ENCODE assay signal across 16 cellular contexts in the genomic region with DNA sequence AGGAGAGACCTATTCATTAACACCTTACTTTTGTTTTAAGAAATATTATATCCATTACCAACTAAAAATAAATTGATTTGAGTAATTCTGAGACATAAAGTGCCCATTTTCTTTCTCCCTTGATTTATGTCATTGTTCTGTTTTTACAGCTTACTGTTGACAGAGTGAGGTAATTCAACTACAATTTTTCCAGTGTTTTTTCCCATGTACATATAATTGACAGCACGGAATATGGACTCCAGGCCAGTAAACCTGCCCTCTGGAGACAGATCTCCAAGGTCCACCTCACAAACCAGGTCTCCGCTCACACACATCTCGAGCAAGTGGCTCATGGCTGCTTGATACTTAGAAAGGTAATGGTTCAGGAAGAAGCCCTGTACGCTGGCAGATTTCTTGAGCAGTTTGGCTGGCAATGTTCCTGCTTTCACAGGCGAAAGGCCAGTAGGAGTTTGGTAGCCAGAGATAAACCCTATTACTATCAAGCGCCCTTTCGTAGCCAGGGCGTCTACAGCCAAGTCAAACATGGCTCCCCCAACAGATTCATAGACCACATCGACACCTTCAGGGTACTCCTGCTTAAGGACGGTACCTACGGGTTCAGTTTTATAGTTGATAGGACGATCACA. TPM values are rescaled to one million over a fixed set of nuclear protein-coding genes. Genes with fewer than 3 reads are reported as not detected.
DNase-seq lines count a peak whose midpoint lies in the region; ATAC-seq and TF ChIP-seq lines count a peak whose summit lies in the region.
"Had no signal": no experiment of that assay in that cellular context is flagged by ENCODE, and none has a peak within 500 bp of the region (broad histone marks: within the 10 kb centered on the region; RNA-seq: fewer than 3 reads in every experiment).

No MANE protein-coding gene starts in this region.

- no peaks in the 10 kb centered on the region for H3K9me3 ChIP-seq in IMR-90 (ENCODE audit: control insufficient read depth, insufficient read depth, low read length)
- no peaks in the 10 kb centered on the region for H3K9me3 ChIP-seq in ascending aorta
- H3K9me3 ChIP-seq in tibial nerve, result no peaks in the 10 kb centered on the region

- H3K4me3 ChIP-seq in IMR-90 (ENCODE audit: insufficient read depth, low read depth, low read length), result no peak overlapping the region
- peak overlapping the region in 1 of 2 donors; percentile 47 for H3K4me3 ChIP-seq in ascending aorta
- H3K4me3 ChIP-seq in tibial nerve, result no peak overlapping the region

- H3K4ac ChIP-seq in IMR-90 (ENCODE audit: low read depth, low read length), result peak overlapping the region; percentile 15; the same call in 1 of the 2 replicates

- dilution Hi-C loops in IMR-90 (cut with HindIII; ENCODE audit: low sequenced_read_pairs, unreplicated experiment), result no loop called here

- BruUV-seq in IMR-90 (replicated peaks; lab: Mats Ljungman, UMichigan), result TSS peak; percentile 10

- no peak overlapping the region for H2BK15ac ChIP-seq in IMR-90 (ENCODE audit: low read depth, low read length)

- H3K27me3 ChIP-seq in IMR-90 (ENCODE audit: control insufficient read depth, insufficient read depth, low read length), result no peaks in the 10 kb centered on the region
- H3K27me3 ChIP-seq in ascending aorta, result no peaks in the 10 kb centered on the region
- no peaks in the 10 kb centered on the region for H3K27me3 ChIP-seq in tibial nerve

- H3K23ac ChIP-seq in IMR-90 (ENCODE audit: low read depth, low read length), result no peak overlapping the region

- no peak overlapping the region for H2AK5ac ChIP-seq in IMR-90 (ENCODE audit: low read depth, low read length)

- H3K36me3 ChIP-seq in IMR-90 (ENCODE audit: control insufficient read depth, insufficient read depth, low read length) (peaks cover 18% of the 10 kb centered on the region), ascending aorta (no peaks in the 10 kb centered on the region), tibial nerve (peaks cover 0 to 5% (median 0%) of the 10 kb centered on the region in 3 donors)

- ATAC-seq in IMR-90 (ENCODE audit: low read depth) (no peak), left lobe of liver (peak; percentile 7)
- ATAC-seq: stimulated activated naive CD8-positive, alpha-beta T cell treated with anti-CD3 and anti-CD28 coated beads, Interleukin-15, Interleukin-2, amounts not matched to agents 100 U/mL and 50 U/mL, for 24 hours had no signal

- H3K14ac ChIP-seq in IMR-90 (replicated peaks; ENCODE audit: low read depth, low read length), result no peak overlapping the region

- no peak overlapping the region for H3K4me2 ChIP-seq in IMR-90 (ENCODE audit: low read depth, low read length)

- H3K4me1 ChIP-seq in IMR-90 (ENCODE audit: control insufficient read depth, insufficient read depth, low read length) (peaks cover 9% of the 10 kb centered on the region), ascending aorta (peaks cover 7 to 27% of the 10 kb centered on the region in 2 donors), tibial nerve (peaks cover 0 to 75% (median 26%) of the 10 kb centered on the region in 4 donors)

- peaks cover 18 to 55% of the 10 kb centered on the region in 2 experiments for H3K79me1 ChIP-seq in IMR-90 (ENCODE audit: low read depth in 1 of 2, low read length in 2 of 2)

- H3K56ac ChIP-seq in IMR-90 (ENCODE audit: extremely low read depth, insufficient read depth, low read length), result no peak overlapping the region

- no peak for TF ChIP-seq POLR2A in IMR-90 (IDR thresholded peaks at IDR 0.05; ENCODE audit: low read depth, low read length)
- no peak for TF ChIP-seq POLR2A in tibial nerve (IDR thresholded peaks at IDR 0.05)

- no peak overlapping the region for H2BK120ac ChIP-seq in IMR-90 (ENCODE audit: low read depth, low read length)

- POLR2A ChIA-PET in IMR-90 (lab: Charles Lee; ENCODE audit: unreplicated experiment), result no interaction called here

- H3K27ac ChIP-seq in IMR-90 (ENCODE audit: insufficient read depth, low read length), result no peak overlapping the region
- H3K27ac ChIP-seq in ascending aorta, result peak overlapping the region; percentile 34 to 78
- H3K27ac ChIP-seq in tibial nerve, result peak overlapping the region in 3 of 4 donors; percentile 8 to 97 (median 61)

- WGBS in IMR-90 (ENCODE audit: extremely low coverage in 2 of 2, insufficient read length in 1 of 2), 2 experiments, result 96% methylated on average over 4 of the region's 12 CpGs; no CpG with 5 or more reads in 1 of the 2 experiments
- WGBS in tibial nerve, 2 donors, result 71 to 88% methylated on average over 12 of the region's 12 CpGs

- H3K9me1 ChIP-seq in IMR-90 (ENCODE audit: insufficient read depth, low read length), result peaks cover 9% of the 10 kb centered on the region

- H4K91ac ChIP-seq in IMR-90 (ENCODE audit: insufficient read depth, low read depth, low read length), result no peak overlapping the region

- TF ChIP-seq RAD21 in IMR-90 (IDR thresholded peaks at IDR 0.05; ENCODE audit: low read length), result no peak

- no peak overlapping the region for H2BK20ac ChIP-seq in IMR-90 (ENCODE audit: low read depth, low read length)

- H2AFZ ChIP-seq in IMR-90 (replicated peaks; ENCODE audit: low read length, poor library complexity), result no peak overlapping the region

- CTCF ChIA-PET in IMR-90 (lab: Yijun Ruan, JAX), result interaction anchor here (0.8 kb wide), 1 partner anchor 1602 kb away, joined by 3 read pairs; no protein-coding TSS in a partner anchor

- no peak overlapping the region for H4K8ac ChIP-seq in IMR-90 (ENCODE audit: low read depth in 2 of 2, low read length in 2 of 2)

- in situ Hi-C loops in IMR-90 (cut with MboI; ENCODE audit: low sequenced_read_pairs), result loop anchor here (25.0 kb wide), 1 partner anchor 1161 kb away; no protein-coding TSS in a partner anchor

- H4K20me1 ChIP-seq in IMR-90 (ENCODE audit: insufficient read depth, low read length), result no peaks in the 10 kb centered on the region; the same call in none of the 2 replicates

- DNase-seq in IMR-90 (no peak), ascending aorta (ENCODE audit: low spot score in 2 of 2) (no peak), left lobe of liver (ENCODE audit: low spot score) (no peak), tibial nerve (ENCODE audit: low spot score in 2 of 2) (no peak), activated T-cell treated with anti-CD3 and anti-CD28 coated beads for 4 hours (no peak), RKO (ENCODE audit: low spot score) (no peak), DMS 273 treated with DMSO at 0.1 percent for 48 hours (lab: John Stamatoyannopoulos, UW) (no peak)
- DNase-seq: activated CD4-positive, alpha-beta T cell treated with anti-CD3 and anti-CD28 coated beads, Interleukin-2, amount 10 ng/mL, durations not matched to agents 7 days and 5 days; activated naive CD8-positive, alpha-beta T cell treated with anti-CD3 and anti-CD28 coated beads, Interleukin-2, amount 10 ng/mL, durations not matched to agents 7 days and 5 days; central memory CD4-positive, alpha-beta T cell; endodermal cell; Karpas-422; mesendoderm; NCI-H146; nucleus accumbens; stimulated activated naive CD8-positive, alpha-beta T cell treated with anti-CD3 and anti-CD28 coated beads, Interleukin-15, Interleukin-2, amounts not matched to agents 100 U/mL and 50 U/mL, for 24 hours had no signal

- intact Hi-C loops in IMR-90 (cut with micrococcal nuclease), result loop anchor here (10.0 kb wide), 1 partner anchor 257 kb away; no protein-coding TSS in a partner anchor
- intact Hi-C loops in ascending aorta (cut with DNase I), result loop anchor here (10.0 kb wide), 1 partner anchor 1623 kb away; a partner anchor contains a TSS

- no peak overlapping the region; the same call in 1 of the 2 replicates for H4K5ac ChIP-seq in IMR-90 (ENCODE audit: low read depth, low read length)

- TF ChIP-seq EP300 in tibial nerve (IDR thresholded peaks at IDR 0.05), result no peak

- no peak for TF ChIP-seq CTCF in IMR-90 (conservative IDR thresholded peaks at IDR 0.05; ENCODE audit: low read depth, low read length)
- no peak for TF ChIP-seq CTCF in ascending aorta (IDR thresholded peaks at IDR 0.05)
- no peak for TF ChIP-seq CTCF in tibial nerve (IDR thresholded peaks at IDR 0.05)

- no peak overlapping the region for H2AK9ac ChIP-seq in IMR-90 (replicated peaks; ENCODE audit: low read depth, low read length, poor library complexity)

- no peak overlapping the region for H2BK5ac ChIP-seq in IMR-90 (ENCODE audit: low read depth, low read length, poor library complexity, severe bottlenecking)

- H3K9ac ChIP-seq in IMR-90 (ENCODE audit: low read depth, low read length), result no peak overlapping the region

- H3K18ac ChIP-seq in IMR-90 (ENCODE audit: low read depth, low read length), result no peak overlapping the region

TF ChIP-seq in IMR-90, 13 proteins besides CTCF, POLR2A, EP300 and RAD21 (continues in another document):
- no peak for TF ChIP-seq CEBPB (IDR thresholded peaks at IDR 0.05; ENCODE audit: low read depth, low read length)
- no peak for TF ChIP-seq CHD1 (IDR thresholded peaks at IDR 0.05; ENCODE audit: low read depth, low read length)
- TF ChIP-seq FOS (IDR thresholded peaks at IDR 0.05; ENCODE audit: low read depth, low read length), result no peak
- TF ChIP-seq, protein P1, sequence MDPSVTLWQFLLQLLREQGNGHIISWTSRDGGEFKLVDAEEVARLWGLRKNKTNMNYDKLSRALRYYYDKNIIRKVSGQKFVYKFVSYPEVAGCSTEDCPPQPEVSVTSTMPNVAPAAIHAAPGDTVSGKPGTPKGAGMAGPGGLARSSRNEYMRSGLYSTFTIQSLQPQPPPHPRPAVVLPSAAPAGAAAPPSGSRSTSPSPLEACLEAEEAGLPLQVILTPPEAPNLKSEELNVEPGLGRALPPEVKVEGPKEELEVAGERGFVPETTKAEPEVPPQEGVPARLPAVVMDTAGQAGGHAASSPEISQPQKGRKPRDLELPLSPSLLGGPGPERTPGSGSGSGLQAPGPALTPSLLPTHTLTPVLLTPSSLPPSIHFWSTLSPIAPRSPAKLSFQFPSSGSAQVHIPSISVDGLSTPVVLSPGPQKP (IDR thresholded peaks at IDR 0.05; ENCODE audit: borderline replicate concordance, low read depth, low read length), result no peak
- no peak for TF ChIP-seq MXI1 (IDR thresholded peaks at IDR 0.05; ENCODE audit: borderline replicate concordance, low read depth, low read length)
- no peak for TF ChIP-seq RFX5 (IDR thresholded peaks at IDR 0.05; ENCODE audit: low read depth, low read length)
- no peak for TF ChIP-seq SMC3 (IDR thresholded peaks at IDR 0.05; ENCODE audit: low read depth, low read length)
- TF ChIP-seq NFE2L2 (IDR thresholded peaks at IDR 0.05; ENCODE audit: low read depth, low read length), result no peak

RNA-seq across cellular contexts. Expression of a gene that starts 7.6 kb away (rescaled TPM):
- total RNA-seq in IMR-90 (2012; rRNA removed), result 16.1 and 16.9 TPM in 2 replicates
- 24.6 and 26.4 TPM in 2 replicates for polyA plus RNA-seq in IMR-90 (2012; rRNA removed)
- polyA plus RNA-seq in IMR-90 (2012; cell fraction: cytosol; rRNA removed), result 8.9 and 21.0 TPM in 2 replicates
- polyA plus RNA-seq in IMR-90 (2012; cell fraction: nucleus; rRNA removed; ENCODE audit: low replicate concordance), result 22.4 and 44.0 TPM in 2 replicates
- 10.1 TPM for total RNA-seq in ascending aorta
- 25.4 TPM for total RNA-seq in left lobe of liver
- 10 to 100 TPM; 12.7 to 35.9 (median 24.5) TPM for total RNA-seq in tibial nerve

RNA-seq across cellular contexts. Expression of a gene that starts 9.2 kb away (rescaled TPM):
- total RNA-seq in IMR-90 (2012; rRNA removed), result 9.2 and 10.0 TPM in 2 replicates
- polyA plus RNA-seq in IMR-90 (2012; rRNA removed), result 6.4 and 7.1 TPM in 2 replicates
- polyA plus RNA-seq in IMR-90 (2012; cell fraction: cytosol; rRNA removed), result 2.8 and 4.6 TPM in 2 replicates
- 4.5 and 4.9 TPM in 2 replicates for polyA plus RNA-seq in IMR-90 (2012; cell fraction: nucleus; rRNA removed; ENCODE audit: low replicate concordance)
- 13.3 TPM for total RNA-seq in ascending aorta
- 12.1 TPM for total RNA-seq in left lobe of liver
- 10 to 100 TPM; 15.6 to 23.7 (median 18.3) TPM for total RNA-seq in tibial nerve
